8 cellular contexts compared by ENCODE assay signal in the genomic region with DNA sequence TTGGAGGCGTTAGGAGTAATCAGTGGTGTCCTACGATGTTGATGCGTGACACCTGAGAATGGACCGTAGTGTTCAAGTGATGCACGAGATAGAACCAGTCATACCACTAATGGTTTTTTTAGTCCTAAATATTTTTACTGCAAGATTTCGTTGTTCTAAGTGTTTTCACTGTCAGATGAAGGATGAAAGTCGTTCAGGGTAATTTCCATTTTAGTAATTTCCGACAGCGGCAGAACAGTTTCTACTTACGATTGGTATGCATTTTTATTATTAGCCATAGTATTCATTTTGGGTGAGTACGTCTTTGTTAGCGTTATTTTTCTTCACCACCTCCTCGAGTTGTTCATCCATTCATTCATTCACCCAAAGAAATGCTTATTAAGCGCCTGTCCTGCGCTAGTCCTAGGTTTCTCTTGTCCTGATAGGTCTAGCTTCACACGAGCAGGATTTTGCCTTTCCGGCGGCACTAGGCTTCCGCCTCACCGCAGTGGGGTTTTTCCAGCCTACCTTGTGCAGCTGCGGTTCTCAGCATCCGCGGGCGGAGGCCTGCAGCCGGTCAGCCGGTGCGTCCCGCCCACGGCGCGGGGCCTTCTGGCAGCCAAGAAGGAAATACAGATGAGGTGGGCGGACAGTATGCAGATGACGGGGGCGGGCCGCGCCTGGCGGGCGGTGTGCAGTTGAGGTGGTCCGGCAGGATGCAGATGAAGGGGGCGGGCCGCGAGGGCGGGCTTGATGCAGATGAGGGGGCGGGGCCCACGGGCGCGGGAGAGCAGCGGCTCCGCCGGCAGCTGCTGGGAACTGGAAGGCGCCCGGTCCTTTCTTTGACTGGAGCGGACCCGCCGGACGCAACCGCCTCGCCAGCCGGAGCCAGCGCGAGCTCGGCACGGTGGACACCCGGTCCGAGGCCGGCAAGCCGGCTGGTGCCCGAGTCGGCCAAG.
DNase-seq lines count a peak whose midpoint lies in the region; ATAC-seq and TF ChIP-seq lines count a peak whose summit lies in the region.

No MANE protein-coding gene starts in this region.

- TF ChIP-seq CTCF in GM12864 (IDR thresholded peaks at IDR 0.05; ENCODE audit: low read depth, low read length, missing control alignments) (no peak), heart right ventricle (IDR thresholded peaks at IDR 0.05) (peak in 3 of 9 donors; percentile 31 to 37 (median 34)), type B pancreatic cell (conservative IDR thresholded peaks at IDR 0.05) (peak; percentile 15)

- H3K4me3 ChIP-seq in GM12864 (ENCODE audit: low read depth, low read length) = peak overlapping the region; percentile 85
- H3K4me3 ChIP-seq in heart right ventricle = peak overlapping the region; percentile 32 to 79 (median 68)

- peaks cover 0 to 12% (median 0%) of the 10 kb centered on the region in 7 donors for H3K27me3 ChIP-seq in heart right ventricle

- peaks cover 5% of the 10 kb centered on the region for H3K36me3 Mint-ChIP-seq in type B pancreatic cell

- peaks cover 8% of the 10 kb centered on the region for H3K4me1 Mint-ChIP-seq in type B pancreatic cell (ENCODE audit: unreplicated experiment)

- H3K36me3 ChIP-seq in heart right ventricle = no peaks in the 10 kb centered on the region

- peak overlapping the region in 4 of 10 donors; percentile 21 to 50 (median 29) for H3K27ac ChIP-seq in heart right ventricle

- H3K27ac Mint-ChIP-seq in type B pancreatic cell = peak overlapping the region; percentile 84

- 10 to 11% methylated on average over 68 to 69 of the region's 69 CpGs for WGBS in heart right ventricle, 2 donors

- ATAC-seq in HG02623 (IDR thresholded peaks at IDR 0.05; ENCODE audit: unreplicated experiment) (peak; percentile 91), heart right ventricle (peak; percentile 99 to 100 (median 100))

- no peaks in the 10 kb centered on the region for H3K9me3 Mint-ChIP-seq in type B pancreatic cell

- H3K9me3 ChIP-seq in heart right ventricle = no peaks in the 10 kb centered on the region

- intact Hi-C loops in heart right ventricle (cut with DNase I) = no loop called here

- peaks cover 0 to 23% (median 15%) of the 10 kb centered on the region in 9 donors for H3K4me1 ChIP-seq in heart right ventricle

- DNase-seq in GM12864 (ENCODE audit: low read depth) (peak; percentile 95), NCI-H1105 treated with DMSO at 0.1 percent for 48 hours (lab: John Stamatoyannopoulos, UW) (peak; percentile 96), SW480 (ENCODE audit: low spot score) (peak; percentile 98), amniotic stem cell (lab: John Stamatoyannopoulos, UW) (peak; percentile 78), heart right ventricle (peak; percentile 95 to 97), pons (ENCODE audit: low spot score) (peak; percentile 95), type B pancreatic cell (ENCODE audit: extremely low spot score, unreplicated experiment) (peak; percentile 98)

- H3K27me3 Mint-ChIP-seq in type B pancreatic cell = peaks cover 14% of the 10 kb centered on the region

- no peak overlapping the region for H3K4me3 Mint-ChIP-seq in type B pancreatic cell
